Comparison of ENCODE assay signal across 22 cellular contexts in genomic region chr12:53010955-53011354, GRCh38. TPM values are rescaled to one million over a fixed set of nuclear protein-coding genes. Genes with fewer than 3 reads are reported as not detected.
DNase-seq lines count a peak whose midpoint lies in the region; ATAC-seq and TF ChIP-seq lines count a peak whose summit lies in the region.
"Had no signal": no experiment of that assay in that cellular context is flagged by ENCODE, and none has a peak within 500 bp of the region (broad histone marks: within the 10 kb centered on the region; RNA-seq: fewer than 3 reads in every experiment).

No MANE protein-coding gene starts in this region.

- H3K4me1 Mint-ChIP-seq in activated naive CD8-positive, alpha-beta T cell (ENCODE audit: low read depth): peaks cover 72% of the 10 kb centered on the region
- H3K4me1 Mint-ChIP-seq in neural crest cell (peaks cover 47% of the 10 kb centered on the region), immature natural killer cell (peaks cover 72 to 83% of the 10 kb centered on the region in 2 donors)

- H3K4me3 ChIP-seq in HUES48 (ENCODE audit: low read depth, low read length): no peak overlapping the region
- H3K4me3 ChIP-seq: smooth muscle cell, tibial artery had no signal

- peak overlapping the region; percentile 13 for H3K27ac ChIP-seq in HUES48 (ENCODE audit: low read depth, low read length)
- H3K27ac ChIP-seq: tibial artery had no signal

- H3K9me3 Mint-ChIP-seq in activated naive CD8-positive, alpha-beta T cell (ENCODE audit: low read depth): no peaks in the 10 kb centered on the region
- H3K9me3 Mint-ChIP-seq in neural crest cell: no peaks in the 10 kb centered on the region
- no peaks in the 10 kb centered on the region for H3K9me3 Mint-ChIP-seq in immature natural killer cell

- H3K4me1 ChIP-seq in HUES48 (ENCODE audit: control insufficient read depth, insufficient read depth, low read length): peaks cover 25% of the 10 kb centered on the region

- no peaks in the 10 kb centered on the region for H3K27me3 Mint-ChIP-seq in activated naive CD8-positive, alpha-beta T cell
- H3K27me3 Mint-ChIP-seq in neural crest cell (ENCODE audit: low read depth) (peaks cover 5% of the 10 kb centered on the region), immature natural killer cell (ENCODE audit: low read depth in 3 of 3) (peaks cover 11 to 14% (median 13%) of the 10 kb centered on the region in 3 donors)
- H3K27me3 Mint-ChIP-seq: B cell had no signal

- no peaks in the 10 kb centered on the region for H3K27me3 ChIP-seq in HUES48 (ENCODE audit: control insufficient read depth, insufficient read depth, low read length)
- H3K27me3 ChIP-seq: tibial artery had no signal

- peak; percentile 52 for DNase-seq in activated CD8-positive, alpha-beta memory T cell treated with anti-CD3 and anti-CD28 coated beads for 24 hours
- no peak for DNase-seq in activated CD8-positive, alpha-beta memory T cell treated with anti-CD3 and anti-CD28 coated beads, Interleukin-2, amount 50 U/mL, for 48 hours
- DNase-seq in neural crest cell (ENCODE audit: low read depth, low spot score) (no peak), AG08396 (ENCODE audit: low spot score) (no peak), immature natural killer cell (no peak)
- DNase-seq: 8988T; activated CD8-positive, alpha-beta T cell treated with anti-CD3 and anti-CD28 coated beads, Interleukin-2, amount 10 ng/mL, durations not matched to agents 7 days and 5 days; activated naive CD4-positive, alpha-beta T cell treated with anti-CD3 and anti-CD28 coated beads, Interleukin-2, amount 50 U/mL, for 16 hours; erythroblast; foreskin fibroblast; islet precursor cell; NCI-H510A treated with DMSO at 0.1 percent for 48 hours; nucleus accumbens; stimulated activated CD4-positive, alpha-beta T cell treated with anti-CD3 and anti-CD28 coated beads, Interleukin-2, amount 100 ng/mL, for 48 hours; stimulated activated naive CD4-positive, alpha-beta T cell treated with Interleukin-2 at 50 U/mL for 16 hours; T1000; tibial artery had no signal

- TF ChIP-seq POLR2A in GM18505 (IDR thresholded peaks at IDR 0.05; ENCODE audit: borderline replicate concordance, extremely low read depth, insufficient read depth, insufficient read length): no peak

- no peaks in the 10 kb centered on the region for H3K9me3 ChIP-seq in HUES48 (ENCODE audit: control insufficient read depth, insufficient read depth, low read length)
- H3K9me3 ChIP-seq: tibial artery had no signal

- peak overlapping the region; percentile 92 for H3K4me3 Mint-ChIP-seq in activated naive CD8-positive, alpha-beta T cell
- H3K4me3 Mint-ChIP-seq in neural crest cell (peak overlapping the region; percentile 16), immature natural killer cell (no peak overlapping the region)
- H3K4me3 Mint-ChIP-seq: activated CD8-positive, alpha-beta T cell treated with anti-CD3 and anti-CD28 coated beads, Interleukin-2, amount 10 ng/mL, durations not matched to agents 7 days and 5 days had no signal

- no peak for TF ChIP-seq CTCF in neural crest cell (conservative IDR thresholded peaks at IDR 0.05)

- peaks cover 66% of the 10 kb centered on the region for H3K36me3 ChIP-seq in HUES48 (ENCODE audit: control insufficient read depth, insufficient read depth, low read length)

- ATAC-seq in GM18505 (IDR thresholded peaks at IDR 0.05; ENCODE audit: unreplicated experiment): no peak
- ATAC-seq: activated CD8-positive, alpha-beta T cell treated with anti-CD3 and anti-CD28 coated beads, Interleukin-2, amount 10 ng/mL, durations not matched to agents 7 days and 5 days had no signal

- peak overlapping the region; percentile 70 for H3K27ac Mint-ChIP-seq in activated naive CD8-positive, alpha-beta T cell
- H3K27ac Mint-ChIP-seq in neural crest cell (ENCODE audit: unreplicated experiment) (no peak overlapping the region), immature natural killer cell (no peak overlapping the region)
- H3K27ac Mint-ChIP-seq: activated CD8-positive, alpha-beta T cell treated with anti-CD3 and anti-CD28 coated beads, Interleukin-2, amount 10 ng/mL, durations not matched to agents 7 days and 5 days; B cell had no signal

- H3K36me3 Mint-ChIP-seq in activated naive CD8-positive, alpha-beta T cell: peaks cover 16% of the 10 kb centered on the region
- H3K36me3 Mint-ChIP-seq in neural crest cell (ENCODE audit: low read depth) (peaks cover 19% of the 10 kb centered on the region), immature natural killer cell (no peaks in the 10 kb centered on the region)

- no peak overlapping the region for H3K9ac ChIP-seq in HUES48 (ENCODE audit: low read depth, low read length)

RNA-seq across cellular contexts. Expression of gene EIF4B, which starts 4.7 kb away (rescaled TPM):
- 514 and 527 TPM in 2 replicates for total RNA-seq in neural crest cell
- polyA plus RNA-seq in immature natural killer cell: 10 to 100 TPM; 57.2 to 83.4 (median 69.2) TPM

RNA-seq across cellular contexts. Expression of gene TNS2, which starts 38.9 kb away (rescaled TPM):
- total RNA-seq in neural crest cell: 14.2 and 22.8 TPM in 2 replicates
- polyA plus RNA-seq in immature natural killer cell: not detected

Comparison
In these comparisons a context has a peak if more than half of its experiments do, and no peak if none do; other contexts are left out.
1. H3K4me3 Mint-ChIP-seq: peak in activated naive CD8-positive, alpha-beta T cell (single experiment) and neural crest cell (single experiment); none in immature natural killer cell (0 of 5).